ENCODE assay signal across 8 cellular contexts in the genomic region with DNA sequence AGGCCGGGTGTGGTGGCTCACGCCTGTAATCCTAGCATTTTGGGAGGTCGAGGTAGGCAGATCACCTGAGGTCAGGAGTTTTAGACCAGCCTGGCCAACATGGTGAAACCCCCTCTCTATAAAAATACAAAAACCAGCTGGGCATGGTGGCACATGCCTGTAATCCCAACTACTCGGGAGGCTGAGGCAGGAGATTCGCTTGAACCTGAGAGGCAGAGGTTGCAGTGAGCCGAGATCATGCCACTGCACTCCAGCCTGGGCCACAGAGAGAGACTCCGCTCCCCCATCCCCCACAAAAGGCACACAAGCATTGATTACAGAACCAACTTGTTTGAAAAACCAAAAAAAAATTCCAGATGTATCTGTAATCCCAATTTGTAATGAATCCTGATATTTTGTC. TPM values are rescaled to one million over a fixed set of nuclear protein-coding genes. Genes with fewer than 3 reads are reported as not detected.
DNase-seq lines count a peak whose midpoint lies in the region; ATAC-seq and TF ChIP-seq lines count a peak whose summit lies in the region.
"Not testable (repeated sequence)": the region's sequence is repeated elsewhere in the genome, so short reads cannot be mapped to it uniquely, and the experiment has no call there.

No MANE protein-coding gene starts in this region.

- CTCF ChIA-PET in AG04449 (lab: Yijun Ruan, JAX); HCT116 (lab: Charles Lee): not testable (repeated sequence)
- CTCF ChIA-PET in SK-N-SH (lab: Yijun Ruan, JAX) = interaction anchor here (1.2 kb wide), 1 partner anchor 154 kb away, joined by 5 read pairs; no protein-coding TSS in a partner anchor

- BruUV-seq in HCT116 (replicated peaks; lab: Mats Ljungman, UMichigan) = TSS peak; percentile 32

- not testable (repeated sequence) for TF ChIP-seq EP300 in SK-N-SH (IDR thresholded peaks at IDR 0.05; ENCODE audit: borderline replicate concordance in 1 of 2, low read depth in 1 of 2, low read length in 1 of 2)

- H3K36me3 Mint-ChIP-seq in activated naive CD4-positive, alpha-beta T cell treated with anti-CD3 and anti-CD28 coated beads, Interleukin-2, amount 50 U/mL, for 72 hours = peaks cover 35 to 65% of the 10 kb centered on the region in 2 donors
- H3K36me3 Mint-ChIP-seq in effector memory CD8-positive, alpha-beta T cell (ENCODE audit: insufficient read depth) = peaks cover 81% of the 10 kb centered on the region
- peaks cover 0 to 35% (median 12%) of the 10 kb centered on the region in 3 donors for H3K36me3 Mint-ChIP-seq in naive thymus-derived CD8-positive, alpha-beta T cell

- peak overlapping the region; percentile 89 to 99 for H3K27ac Mint-ChIP-seq in activated naive CD4-positive, alpha-beta T cell treated with anti-CD3 and anti-CD28 coated beads, Interleukin-2, amount 50 U/mL, for 72 hours
- H3K27ac Mint-ChIP-seq in effector memory CD8-positive, alpha-beta T cell = peak overlapping the region; percentile 86 to 99
- H3K27ac Mint-ChIP-seq in naive thymus-derived CD8-positive, alpha-beta T cell = peak overlapping the region; percentile 97 to 100 (median 98)

- peaks cover 28 to 51% of the 10 kb centered on the region in 2 experiments for H3K36me3 ChIP-seq in HCT116 (ENCODE audit: control insufficient read depth in 1 of 2, insufficient read depth in 2 of 2, low read length in 2 of 2)
- not testable (repeated sequence) for H3K36me3 ChIP-seq in SK-N-SH (replicated peaks in 1 of 2; ENCODE audit: control insufficient read depth in 1 of 2, insufficient read depth in 2 of 2, low read length in 1 of 2)

- peak overlapping the region; percentile 78 for H3K9ac ChIP-seq in HCT116 (ENCODE audit: low read length)
- H3K9ac ChIP-seq in SK-N-SH = peak overlapping the region; percentile 84; the same call in 1 of the 2 replicates

- H3K9me2 ChIP-seq in HCT116 (ENCODE audit: insufficient read depth); SK-N-SH: not testable (repeated sequence)

- DNase-seq in AG04449 (ENCODE audit: low read depth, low spot score); HCT116 (ENCODE audit: low read depth, low spot score); SK-N-SH; effector memory CD8-positive, alpha-beta T cell; naive thymus-derived CD8-positive, alpha-beta T cell: not testable (repeated sequence)
- peak in 1 of 2 donors; percentile 52 for DNase-seq in activated naive CD4-positive, alpha-beta T cell treated with anti-CD3 and anti-CD28 coated beads, Interleukin-2, amount 50 U/mL, for 72 hours (ENCODE audit: low spot score in 2 of 2)
- peak; percentile 31 for DNase-seq in stimulated activated CD8-positive, alpha-beta memory T cell treated with anti-CD3 and anti-CD28 coated beads, Interleukin-4, amount 100 ng/mL, for 48 hours

- not testable (repeated sequence) for TF ChIP-seq POLR2A in HCT116 (IDR thresholded peaks at IDR 0.05; ENCODE audit: borderline replicate concordance, extremely low read depth, insufficient read depth, insufficient read length)

- H2AFZ ChIP-seq in HCT116 (ENCODE audit: low read depth, low read length, poor library complexity, severe bottlenecking); SK-N-SH (ENCODE audit: low read depth): not testable (repeated sequence)

- peak overlapping the region; percentile 81 for H3K4me3 ChIP-seq in AG04449 (ENCODE audit: low read depth, low read length)
- H3K4me3 ChIP-seq in HCT116 (replicated peaks in 1 of 2; ENCODE audit: low read depth in 1 of 2, low read length in 2 of 2) = peak overlapping the region; percentile 77 to 81
- peak overlapping the region; percentile 76 to 79; a peak in 3 of 4 replicates for H3K4me3 ChIP-seq in SK-N-SH (ENCODE audit: low read depth in 2 of 2, low read length in 1 of 2)
- peak overlapping the region; percentile 87 for H3K4me3 ChIP-seq in iPS-11a (ENCODE audit: low read depth, low read length)

- POLR2A ChIA-PET in AG04449 (lab: Yijun Ruan, JAX) = not testable (repeated sequence)
- POLR2A ChIA-PET in HCT116 (lab: Charles Lee) (interaction anchor here (1.1 to 2.2 kb wide), 2 partner anchors 37 to 53 kb away, joined by 3 to 15 read pairs; no protein-coding TSS in a partner anchor), SK-N-SH (lab: Yijun Ruan, JAX) (interaction anchor here (1.0 kb wide), 1 partner anchor 62 kb away, joined by 3 read pairs; no protein-coding TSS in a partner anchor)
- POLR2A ChIA-PET in naive thymus-derived CD8-positive, alpha-beta T cell (lab: Charles Lee) = interaction anchor here (0.6 to 2.4 kb wide), 8 partner anchors 8 to 53 kb away, joined by 3 to 33 read pairs (median 6); no protein-coding TSS in a partner anchor

- H3K4me1 Mint-ChIP-seq in effector memory CD8-positive, alpha-beta T cell (ENCODE audit: low read depth in 2 of 2) = peaks cover 52 to 60% of the 10 kb centered on the region in 2 donors
- H3K4me1 Mint-ChIP-seq in naive thymus-derived CD8-positive, alpha-beta T cell = peaks cover 38 to 66% (median 60%) of the 10 kb centered on the region in 4 donors

- TF ChIP-seq RAD21 in HCT116 (IDR thresholded peaks at IDR 0.05; ENCODE audit: low read depth); SK-N-SH (IDR thresholded peaks at IDR 0.05; ENCODE audit: low read length): not testable (repeated sequence)

- 94% methylated on average over 7 of the region's 7 CpGs for WGBS in SK-N-SH (ENCODE audit: low lambda C conversion rate)

- not testable (repeated sequence) for ATAC-seq in HCT116; activated naive CD4-positive, alpha-beta T cell treated with anti-CD3 and anti-CD28 coated beads, Interleukin-2, amount 50 U/mL, for 72 hours; effector memory CD8-positive, alpha-beta T cell (replicated peaks); naive thymus-derived CD8-positive, alpha-beta T cell

- not testable (repeated sequence) for H3K9me3 Mint-ChIP-seq in activated naive CD4-positive, alpha-beta T cell treated with anti-CD3 and anti-CD28 coated beads, Interleukin-2, amount 50 U/mL, for 72 hours; effector memory CD8-positive, alpha-beta T cell; naive thymus-derived CD8-positive, alpha-beta T cell

- H3K4me1 ChIP-seq in HCT116 (ENCODE audit: control insufficient read depth in 1 of 2, insufficient read depth in 2 of 2, low read length in 2 of 2) = peaks cover 54 to 62% of the 10 kb centered on the region in 2 experiments
- H3K4me1 ChIP-seq in SK-N-SH (ENCODE audit: control insufficient read depth in 1 of 2, insufficient read depth in 2 of 2, low read depth in 1 of 2, low read length in 1 of 2) = peaks cover 24 to 25% of the 10 kb centered on the region in 2 experiments; a peak in 2 of 4 replicates

- not testable (repeated sequence) for H3K9me3 ChIP-seq in HCT116 (ENCODE audit: control insufficient read depth in 1 of 2, insufficient read depth in 1 of 2, low read depth in 1 of 2, low read length in 2 of 2); SK-N-SH

- peak overlapping the region; percentile 86 for H3K4me2 ChIP-seq in HCT116 (ENCODE audit: low read length)
- H3K4me2 ChIP-seq in SK-N-SH = peak overlapping the region; percentile 90

- H3K27me3 Mint-ChIP-seq in effector memory CD8-positive, alpha-beta T cell; naive thymus-derived CD8-positive, alpha-beta T cell: not testable (repeated sequence)

- H3K27me3 ChIP-seq in HCT116 (ENCODE audit: insufficient read depth, low read length); SK-N-SH (ENCODE audit: insufficient read depth): not testable (repeated sequence)

- H3K4me3 Mint-ChIP-seq in effector memory CD8-positive, alpha-beta T cell = peak overlapping the region; percentile 98 to 99
- H3K4me3 Mint-ChIP-seq in naive thymus-derived CD8-positive, alpha-beta T cell = peak overlapping the region; percentile 91 to 99 (median 98)

- H3K79me2 ChIP-seq in HCT116 (ENCODE audit: insufficient read depth, low read length) = peaks cover 68% of the 10 kb centered on the region
- H3K79me2 ChIP-seq in SK-N-SH (ENCODE audit: insufficient read depth) = peaks cover 62% of the 10 kb centered on the region

- H3K27ac ChIP-seq in HCT116 (ENCODE audit: low read depth, low read length) (peak overlapping the region; percentile 92), SK-N-SH (ENCODE audit: low read depth in 2 of 2, low read length in 1 of 2) (peak overlapping the region in 1 of 2 experiments; percentile 60; a peak in 1 of 4 replicates)

- RAD21 ChIA-PET in HCT116 (lab: Charles Lee; ENCODE audit: low non-redundant PET in 1 of 2, low total read pairs in 2 of 2, uncharacterized antibody in 2 of 2, unreplicated experiment in 2 of 2) = not testable (repeated sequence)

- H4K20me1 ChIP-seq in HCT116 (ENCODE audit: insufficient read depth) (peaks cover 55% of the 10 kb centered on the region), SK-N-SH (ENCODE audit: insufficient read depth) (peaks cover 41% of the 10 kb centered on the region)

- intact Hi-C loops in HCT116 (cut with micrococcal nuclease) = loop anchor here (2.0 kb wide), 1 partner anchor 156 kb away; no protein-coding TSS in a partner anchor

- not testable (repeated sequence) for TF ChIP-seq CTCF in AG04449 (IDR thresholded peaks at IDR 0.05; ENCODE audit: insufficient read depth, low read length, missing control alignments); HCT116 (IDR thresholded peaks at IDR 0.05 in 2 of 3, conservative IDR thresholded peaks at IDR 0.05 in 1 of 3; ENCODE audit: borderline replicate concordance in 1 of 3, insufficient read depth in 1 of 3, low read depth in 2 of 3, low read length in 2 of 3); SK-N-SH (IDR thresholded peaks at IDR 0.05)

- not testable (repeated sequence) for H3F3A ChIP-seq in SK-N-SH (replicated peaks; ENCODE audit: insufficient read depth)

RNA-seq across cellular contexts. Expression of a gene that starts 2.4 kb away (rescaled TPM):
- total RNA-seq in HCT116 (2021; ENCODE audit: unreplicated experiment) = 1,402 TPM
- polyA plus RNA-seq in HCT116 (2012) = 1,219 and 1,280 TPM in 2 replicates
- polyA plus RNA-seq in SK-N-SH (2012; rRNA removed) = 84.3 and 92.0 TPM in 2 replicates
- polyA plus RNA-seq in SK-N-SH (2012; cell fraction: cytosol; rRNA removed) = 62.4 and 69.7 TPM in 2 replicates
- 75.6 and 84.7 TPM in 2 replicates for polyA plus RNA-seq in SK-N-SH (2012; cell fraction: nucleus; rRNA removed)
- 100 to 1,000 TPM; 187 to 207 TPM for total RNA-seq in activated naive CD4-positive, alpha-beta T cell treated with anti-CD3 and anti-CD28 coated beads, Interleukin-2, amount 50 U/mL, for 72 hours
- total RNA-seq in naive thymus-derived CD8-positive, alpha-beta T cell = 100 to 1,000 TPM; 202 to 212 TPM
- 100 to 1,000 TPM; 127 to 168 (median 143) TPM for polyA plus RNA-seq in naive thymus-derived CD8-positive, alpha-beta T cell
